Comparison of ENCODE assay signal across 9 cellular contexts in the genomic region with DNA sequence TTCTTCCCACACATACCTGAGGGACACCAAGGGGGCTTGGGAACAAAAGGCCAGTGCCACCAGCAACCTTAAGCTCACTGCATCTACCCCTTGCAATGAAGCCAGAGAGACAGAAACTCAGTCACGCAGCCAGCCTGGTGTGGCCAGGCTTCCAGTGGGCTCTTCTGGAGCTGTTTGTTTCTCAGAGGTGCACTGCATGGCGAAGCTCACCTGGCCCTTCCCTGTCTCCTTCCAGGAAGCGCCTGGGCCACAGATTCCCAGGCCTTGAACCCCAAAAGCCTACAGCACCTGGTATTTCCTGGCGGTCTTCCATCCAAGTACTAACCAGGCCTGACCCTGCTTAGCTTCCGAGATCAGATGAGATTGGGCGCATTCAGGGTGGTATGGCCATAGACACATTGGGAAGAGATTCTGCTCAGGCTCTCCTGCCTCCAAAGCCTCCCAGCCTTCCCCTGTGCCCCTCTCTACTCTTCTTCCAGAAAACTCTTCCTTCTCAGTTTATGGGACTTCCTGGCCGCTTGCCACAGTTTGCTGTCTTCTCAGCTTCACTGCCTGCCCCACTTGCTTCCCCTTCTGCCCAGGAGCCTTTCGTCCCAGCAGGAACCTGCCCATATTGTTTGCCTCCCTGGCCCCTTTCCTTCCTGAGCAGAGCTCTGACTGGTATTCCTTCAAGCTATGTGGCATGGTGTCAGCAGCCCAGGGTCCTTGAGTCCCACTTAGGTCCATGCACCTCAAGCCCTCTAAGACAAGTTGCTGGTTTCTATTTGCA. TPM values are rescaled to one million over a fixed set of nuclear protein-coding genes. Genes with fewer than 3 reads are reported as not detected.
DNase-seq lines count a peak whose midpoint lies in the region; ATAC-seq, FAIRE-seq and TF ChIP-seq lines count a peak whose summit lies in the region.
"Had no signal": no experiment of that assay in that cellular context is flagged by ENCODE, and none has a peak within 500 bp of the region (broad histone marks: within the 10 kb centered on the region; RNA-seq: fewer than 3 reads in every experiment).

No MANE protein-coding gene starts in this region.

- no peaks in the 10 kb centered on the region for H3K9me3 ChIP-seq in astrocyte (ENCODE audit: insufficient read depth, low read depth, low read length)
- no peaks in the 10 kb centered on the region for H3K9me3 ChIP-seq in mesodermal cell (ENCODE audit: control insufficient read depth, low read length)

- H3K4me3 ChIP-seq in astrocyte (ENCODE audit: insufficient read depth, low read depth, low read length) (no peak overlapping the region), mesodermal cell (ENCODE audit: extremely low read depth, insufficient read depth, low read length, poor library complexity, severe bottlenecking) (no peak overlapping the region)

- no peaks in the 10 kb centered on the region for H3K27me3 Mint-ChIP-seq in stimulated activated naive CD8-positive, alpha-beta T cell treated with anti-CD3 and anti-CD28 coated beads, Interleukin-15, Interleukin-2, amounts not matched to agents 100 ng/mL and 50 ng/mL, for 24 hours
- H3K27me3 Mint-ChIP-seq in astrocyte (ENCODE audit: low read depth, unreplicated experiment) = no peaks in the 10 kb centered on the region

- peaks cover 16% of the 10 kb centered on the region for H3K4me1 ChIP-seq in astrocyte (ENCODE audit: insufficient read depth, low read length)
- H3K4me1 ChIP-seq in mesodermal cell (ENCODE audit: control insufficient read depth, insufficient read depth, low read length, poor library complexity, severe bottlenecking) = peaks cover 16% of the 10 kb centered on the region

- peak overlapping the region; percentile 95 for H3K4me3 Mint-ChIP-seq in stimulated activated naive CD8-positive, alpha-beta T cell treated with anti-CD3 and anti-CD28 coated beads, Interleukin-15, Interleukin-2, amounts not matched to agents 100 ng/mL and 50 ng/mL, for 24 hours
- peak overlapping the region; percentile 85 for H3K4me3 Mint-ChIP-seq in astrocyte (ENCODE audit: unreplicated experiment)

- H3K79me2 ChIP-seq in astrocyte (ENCODE audit: insufficient read depth, low read length) = no peaks in the 10 kb centered on the region

- H3K4me2 ChIP-seq in astrocyte (ENCODE audit: low read length) = peak overlapping the region; percentile 97

- peaks cover 26% of the 10 kb centered on the region for H3K36me3 Mint-ChIP-seq in stimulated activated naive CD8-positive, alpha-beta T cell treated with anti-CD3 and anti-CD28 coated beads, Interleukin-15, Interleukin-2, amounts not matched to agents 100 ng/mL and 50 ng/mL, for 24 hours (ENCODE audit: low read depth)
- peaks cover 22% of the 10 kb centered on the region for H3K36me3 Mint-ChIP-seq in astrocyte (ENCODE audit: low read depth, unreplicated experiment)

- no peak for ATAC-seq in stimulated activated naive CD8-positive, alpha-beta T cell treated with anti-CD3 and anti-CD28 coated beads, Interleukin-15, Interleukin-2, amounts not matched to agents 100 U/mL and 50 U/mL, for 24 hours

- H2AFZ ChIP-seq in astrocyte (ENCODE audit: low read depth, low read length) = no peak overlapping the region

- H3K27ac ChIP-seq in astrocyte (ENCODE audit: low read depth, low read length) (no peak overlapping the region), mesodermal cell (ENCODE audit: low read depth, low read length, severe bottlenecking) (peak overlapping the region; percentile 16)

- H4K20me1 ChIP-seq in astrocyte (ENCODE audit: insufficient read depth, low read length) = peaks cover 56% of the 10 kb centered on the region

- no peak for FAIRE-seq in astrocyte (lab: Jason Lieb, UNC)
- FAIRE-seq: G401.6 had no signal

- DNase-seq in stimulated activated naive CD8-positive, alpha-beta T cell treated with anti-CD3 and anti-CD28 coated beads, Interleukin-15, Interleukin-2, amounts not matched to agents 100 U/mL and 50 U/mL, for 24 hours = no peak
- DNase-seq in astrocyte (ENCODE audit: low read depth) (no peak), hippocampal formation (lab: John Stamatoyannopoulos, UW) (no peak), NCI-H2171 treated with DMSO at 0.1 percent for 48 hours (lab: John Stamatoyannopoulos, UW) (no peak), activated gamma-delta T cell (lab: John Stamatoyannopoulos, UW) (no peak), HuH-7 (ENCODE audit: low spot score) (no peak)

- H3K4me1 Mint-ChIP-seq in stimulated activated naive CD8-positive, alpha-beta T cell treated with anti-CD3 and anti-CD28 coated beads, Interleukin-15, Interleukin-2, amounts not matched to agents 100 ng/mL and 50 ng/mL, for 24 hours (ENCODE audit: low read depth) = peaks cover 79% of the 10 kb centered on the region
- peaks cover 13% of the 10 kb centered on the region for H3K4me1 Mint-ChIP-seq in astrocyte (ENCODE audit: low read depth, unreplicated experiment)

- no peaks in the 10 kb centered on the region for H3K9me3 Mint-ChIP-seq in stimulated activated naive CD8-positive, alpha-beta T cell treated with anti-CD3 and anti-CD28 coated beads, Interleukin-15, Interleukin-2, amounts not matched to agents 100 ng/mL and 50 ng/mL, for 24 hours
- H3K9me3 Mint-ChIP-seq in astrocyte (ENCODE audit: unreplicated experiment) = no peaks in the 10 kb centered on the region

- peaks cover 5% of the 10 kb centered on the region for H3K36me3 ChIP-seq in astrocyte (ENCODE audit: insufficient read depth, low read length)
- H3K36me3 ChIP-seq in mesodermal cell (ENCODE audit: control insufficient read depth, insufficient read depth, low read length) = peaks cover 48% of the 10 kb centered on the region

- TF ChIP-seq CTCF in astrocyte (IDR thresholded peaks at IDR 0.05; ENCODE audit: insufficient read depth, low read depth, low read length) = no peak

- H3K27me3 ChIP-seq in astrocyte (ENCODE audit: insufficient read depth, low read length) = no peaks in the 10 kb centered on the region

- H3K9ac ChIP-seq in astrocyte (ENCODE audit: low read length) = no peak overlapping the region

- WGBS in mesodermal cell (ENCODE audit: insufficient coverage in 2 of 2), 2 experiments = 90 to 92% methylated on average over 8 of the region's 8 CpGs

- H3K27ac Mint-ChIP-seq in stimulated activated naive CD8-positive, alpha-beta T cell treated with anti-CD3 and anti-CD28 coated beads, Interleukin-15, Interleukin-2, amounts not matched to agents 100 ng/mL and 50 ng/mL, for 24 hours = peak overlapping the region; percentile 97
- no peak overlapping the region for H3K27ac Mint-ChIP-seq in astrocyte (ENCODE audit: unreplicated experiment)

RNA-seq across cellular contexts. Expression of gene CISD3, which starts 1.6 kb away (rescaled TPM):
- total RNA-seq in astrocyte = 12.0 and 13.1 TPM in 2 replicates
- polyA plus RNA-seq in mesodermal cell (2013, experiment 1 of 2) = 11.4 TPM
- 12.5 TPM for polyA plus RNA-seq in mesodermal cell (2013, experiment 2 of 2)

RNA-seq across cellular contexts. Expression of gene PCGF2, which starts 16.4 kb away (rescaled TPM):
- 68.2 and 73.7 TPM in 2 replicates for total RNA-seq in astrocyte
- polyA plus RNA-seq in mesodermal cell (2013, experiment 1 of 2) = 63.2 TPM
- polyA plus RNA-seq in mesodermal cell (2013, experiment 2 of 2) = 51.2 TPM

RNA-seq across cellular contexts. Expression of gene PSMB3, which starts 20.8 kb away (rescaled TPM):
- 166 and 191 TPM in 2 replicates for total RNA-seq in astrocyte
- polyA plus RNA-seq in mesodermal cell (2013, experiment 1 of 2) = 253 TPM
- 243 TPM for polyA plus RNA-seq in mesodermal cell (2013, experiment 2 of 2)

RNA-seq across cellular contexts. Expression of gene MLLT6, which starts 26.6 kb away (rescaled TPM):
- total RNA-seq in astrocyte = 18.1 and 20.9 TPM in 2 replicates
- polyA plus RNA-seq in mesodermal cell (2013, experiment 1 of 2) = 29.5 TPM
- 25.8 TPM for polyA plus RNA-seq in mesodermal cell (2013, experiment 2 of 2)

RNA-seq across cellular contexts. Expression of gene EPOP, which starts 57.0 kb away (rescaled TPM):
- 2.4 and 4.1 TPM in 2 replicates for total RNA-seq in astrocyte
- polyA plus RNA-seq in mesodermal cell (2013, experiment 1 of 2) = 7.0 TPM
- polyA plus RNA-seq in mesodermal cell (2013, experiment 2 of 2) = 5.7 TPM
